9 cellular contexts compared by ENCODE assay signal in genomic region chr6:105835373-105835772, GRCh38.
DNase-seq lines count a peak whose midpoint lies in the region; ATAC-seq and TF ChIP-seq lines count a peak whose summit lies in the region.
"Had no signal": no experiment of that assay in that cellular context is flagged by ENCODE, and none has a peak within 500 bp of the region (broad histone marks: within the 10 kb centered on the region; RNA-seq: fewer than 3 reads in every experiment).

No MANE protein-coding gene starts in this region.

- no peaks in the 10 kb centered on the region for H3K27me3 ChIP-seq in left ventricle myocardium inferior (ENCODE audit: low read depth)
- H3K27me3 ChIP-seq in OCI-LY1 (ENCODE audit: insufficient read depth, low read length): no peaks in the 10 kb centered on the region
- H3K27me3 ChIP-seq in upper lobe of right lung: no peaks in the 10 kb centered on the region

- no peaks in the 10 kb centered on the region for H4K20me1 ChIP-seq in OCI-LY1 (ENCODE audit: insufficient read depth, low read length)

- no peaks in the 10 kb centered on the region for H3F3A ChIP-seq in OCI-LY1 (ENCODE audit: insufficient read depth, low read length)

- no peak overlapping the region for H3K4me3 ChIP-seq in left ventricle myocardium inferior
- no peak overlapping the region for H3K4me3 ChIP-seq in OCI-LY1 (ENCODE audit: low read depth, low read length, poor library complexity, severe bottlenecking)
- H3K4me3 ChIP-seq in upper lobe of right lung: no peak overlapping the region

- H3K27ac ChIP-seq in left ventricle myocardium inferior (replicated peaks) (no peak overlapping the region), OCI-LY1 (ENCODE audit: low read depth, low read length, poor library complexity, severe bottlenecking) (no peak overlapping the region), upper lobe of right lung (no peak overlapping the region)

- peaks cover 4% of the 10 kb centered on the region for H3K4me1 ChIP-seq in left ventricle myocardium inferior
- peaks cover 13% of the 10 kb centered on the region for H3K4me1 ChIP-seq in OCI-LY1 (ENCODE audit: insufficient read depth, low read length, severe bottlenecking)
- peaks cover 6% of the 10 kb centered on the region for H3K4me1 ChIP-seq in upper lobe of right lung

- H3K36me3 ChIP-seq in left ventricle myocardium inferior: no peaks in the 10 kb centered on the region
- H3K36me3 ChIP-seq in OCI-LY1 (ENCODE audit: insufficient read depth, low read length): no peaks in the 10 kb centered on the region
- no peaks in the 10 kb centered on the region for H3K36me3 ChIP-seq in upper lobe of right lung

- no peaks in the 10 kb centered on the region for H3K9me2 ChIP-seq in OCI-LY1 (ENCODE audit: low read depth, low read length)

- H3K4me2 ChIP-seq in OCI-LY1 (ENCODE audit: low read length): no peak overlapping the region

- no peaks in the 10 kb centered on the region for H3K79me2 ChIP-seq in OCI-LY1 (ENCODE audit: insufficient read depth, low read length)

- ATAC-seq in Right ventricle myocardium inferior: no peak
- ATAC-seq in upper lobe of right lung: peak; percentile 48
- ATAC-seq in HG02610 (IDR thresholded peaks at IDR 0.05; ENCODE audit: unreplicated experiment): no peak
- ATAC-seq: activated naive CD4-positive, alpha-beta T cell treated with anti-CD3 and anti-CD28 coated beads, Interleukin-2, amount 50 U/mL, for 72 hours had no signal

- H3K9me3 ChIP-seq in left ventricle myocardium inferior (replicated peaks) (no peaks in the 10 kb centered on the region), OCI-LY1 (ENCODE audit: low read length) (no peaks in the 10 kb centered on the region), upper lobe of right lung (no peaks in the 10 kb centered on the region)

- intact Hi-C loops in left ventricle myocardium inferior (cut with micrococcal nuclease) (no loop called here), Right ventricle myocardium inferior (cut with DNase I) (no loop called here), upper lobe of right lung (cut with DNase I) (no loop called here)

- peak; percentile 42 for TF ChIP-seq CTCF in left ventricle myocardium inferior (IDR thresholded peaks at IDR 0.05; ENCODE audit: borderline replicate concordance)
- peak; percentile 39; the same call in 1 of the 2 replicates for TF ChIP-seq CTCF in OCI-LY1 (IDR thresholded peaks at IDR 0.05; ENCODE audit: low read length)
- TF ChIP-seq CTCF in upper lobe of right lung (IDR thresholded peaks at IDR 0.05): peak; percentile 22

- H2AFZ ChIP-seq in OCI-LY1 (ENCODE audit: low read length): no peak overlapping the region

- no peak overlapping the region for H3K9ac ChIP-seq in OCI-LY1 (ENCODE audit: low read length)

- DNase-seq in left ventricle myocardium inferior (no peak), Right ventricle myocardium inferior (ENCODE audit: missing footprints) (no peak), fibroblast of gingiva (ENCODE audit: low read depth) (peak; percentile 22), upper lobe of right lung (no peak), HuH-7.5 (ENCODE audit: low spot score) (no peak)
- DNase-seq in effector CD4-positive, alpha-beta T cell: no peak
